In the genomic region with DNA sequence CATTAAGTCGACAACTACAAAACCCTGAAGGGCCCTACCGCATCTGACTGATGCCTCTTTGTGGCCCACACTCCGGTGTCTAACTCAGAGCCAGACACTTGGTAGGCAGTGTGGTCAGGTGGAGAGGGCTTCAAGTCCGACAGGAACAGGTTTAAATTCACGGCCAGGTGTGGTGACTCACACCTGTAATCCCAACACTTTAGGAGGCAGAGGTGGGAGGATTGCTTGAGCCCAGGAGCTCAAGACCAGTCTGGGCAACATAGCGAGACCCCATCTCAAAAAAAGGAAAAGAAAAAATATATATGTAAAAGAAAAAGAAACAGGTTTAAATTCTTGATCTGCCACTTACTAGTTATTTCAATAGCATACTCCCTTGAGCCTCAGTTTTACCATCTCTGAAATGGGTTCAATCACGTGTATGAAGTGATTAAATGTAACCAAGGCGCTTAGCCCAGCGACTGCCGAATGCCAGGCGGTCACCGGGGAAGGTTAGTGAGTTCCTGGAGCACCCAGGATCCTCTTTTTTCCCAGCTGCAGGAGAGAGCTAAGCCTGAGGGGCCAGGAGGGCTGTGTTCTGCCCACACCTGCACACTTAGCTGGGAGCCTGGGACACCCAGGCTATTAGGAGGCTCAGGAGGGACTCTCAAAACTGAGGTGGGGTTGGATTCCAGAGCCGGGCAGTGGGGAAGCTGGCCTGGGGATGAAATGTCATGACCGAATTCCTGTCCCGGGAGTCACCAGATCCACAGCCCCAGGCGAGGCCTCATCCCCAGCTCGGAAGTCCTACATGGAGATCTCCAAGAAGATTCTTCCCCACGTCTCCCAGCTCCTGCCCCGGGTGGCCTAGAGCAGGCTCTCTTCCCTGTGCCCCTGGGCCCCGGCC, we compare ENCODE assay signal across 8 cellular contexts. TPM values are rescaled to one million over a fixed set of nuclear protein-coding genes. Genes with fewer than 3 reads are reported as not detected.
DNase-seq lines count a peak whose midpoint lies in the region; ATAC-seq lines count a peak whose summit lies in the region.

No MANE protein-coding gene starts in this region.

- H3K9me3 Mint-ChIP-seq in T-helper 1 cell treated with Interleukin-12 subunit alpha and Interleukin-12 subunit beta and Interleukin-4 antibody, amounts not matched to agents 30 μg/mL and 1 μg/mL, for 36 hours, result peaks cover 2% of the 10 kb centered on the region

- peaks cover 36% of the 10 kb centered on the region for H3K4me1 Mint-ChIP-seq in T-helper 1 cell treated with Interleukin-12 subunit alpha and Interleukin-12 subunit beta and Interleukin-4 antibody, amounts not matched to agents 30 μg/mL and 1 μg/mL, for 36 hours (ENCODE audit: low read depth)

- peak overlapping the region; percentile 87 for H3K4me3 Mint-ChIP-seq in T-helper 1 cell treated with Interleukin-12 subunit alpha and Interleukin-12 subunit beta and Interleukin-4 antibody, amounts not matched to agents 30 μg/mL and 1 μg/mL, for 36 hours

- peak overlapping the region; percentile 69 for H3K27ac ChIP-seq in substantia nigra (ENCODE audit: low read depth, low read length, poor library complexity, severe bottlenecking)

- intact Hi-C loops in left colon (cut with DNase I, micrococcal nuclease), result loop anchor here in 1 of 2 donors (10.0 kb wide), 1 partner anchor 229 kb away; the partner anchor contains the start of gene TSPAN17

- no peak for DNase-seq in T-helper 1 cell
- DNase-seq in NCI-H460 (ENCODE audit: extremely low read depth, low read depth), result peak; percentile 33
- DNase-seq in cerebellum (ENCODE audit: low spot score), result peak; percentile 36
- no peak for DNase-seq in left colon
- peak in 11 of 49 donors; percentile 14 to 57 (median 36) for DNase-seq in substantia nigra (lab: John Stamatoyannopoulos, UW)
- no peak for DNase-seq in NCI-H1105 treated with DMSO at 0.1 percent for 48 hours (lab: John Stamatoyannopoulos, UW)
- no peak for DNase-seq in NCI-H187 treated with DMSO at 0.1 percent for 48 hours (lab: John Stamatoyannopoulos, UW)

- H3K36me3 Mint-ChIP-seq in T-helper 1 cell treated with Interleukin-12 subunit alpha and Interleukin-12 subunit beta and Interleukin-4 antibody, amounts not matched to agents 30 μg/mL and 1 μg/mL, for 36 hours (ENCODE audit: low read depth), result peaks cover 6% of the 10 kb centered on the region

- peak; percentile 11 for ATAC-seq in left colon

- peaks cover 11% of the 10 kb centered on the region for H3K27me3 Mint-ChIP-seq in T-helper 1 cell treated with Interleukin-12 subunit alpha and Interleukin-12 subunit beta and Interleukin-4 antibody, amounts not matched to agents 30 μg/mL and 1 μg/mL, for 36 hours (ENCODE audit: low read depth)

- H3K27ac Mint-ChIP-seq in T-helper 1 cell treated with Interleukin-12 subunit alpha and Interleukin-12 subunit beta and Interleukin-4 antibody, amounts not matched to agents 30 μg/mL and 1 μg/mL, for 36 hours, result peak overlapping the region; percentile 83

RNA-seq across cellular contexts. Expression of gene CLTB, which starts 0.9 kb away (rescaled TPM):
- 68.2 and 76.0 TPM in 2 replicates for total RNA-seq in NCI-H460 (2014; rRNA removed; shearing (Covaris generic))
- 82.1 and 98.6 TPM in 2 replicates for polyA plus RNA-seq in NCI-H460 (2014; cell fraction: nucleus; rRNA removed)
- total RNA-seq in cerebellum (34.5 TPM), left colon (100 to 1,000 TPM; 279 to 282 TPM)

RNA-seq across cellular contexts. Expression of gene HIGD2A, which starts 26.9 kb away (rescaled TPM):
- 172 and 187 TPM in 2 replicates for total RNA-seq in NCI-H460 (2014; rRNA removed; shearing (Covaris generic))
- polyA plus RNA-seq in NCI-H460 (2014; cell fraction: nucleus; rRNA removed), result 72.6 and 92.1 TPM in 2 replicates
- total RNA-seq in cerebellum (31.9 TPM), left colon (100 to 1,000 TPM; 194 to 226 TPM)

RNA-seq across cellular contexts. Expression of gene NOP16, which starts 27.1 kb away (rescaled TPM):
- 40.8 and 49.4 TPM in 2 replicates for total RNA-seq in NCI-H460 (2014; rRNA removed; shearing (Covaris generic))
- 93.6 and 96.7 TPM in 2 replicates for polyA plus RNA-seq in NCI-H460 (2014; cell fraction: nucleus; rRNA removed)
- 4.9 TPM for total RNA-seq in cerebellum
- 10 to 100 TPM; 15.9 to 24.9 TPM for total RNA-seq in left colon

RNA-seq across cellular contexts. Expression of gene FAF2, which starts 32.7 kb away (rescaled TPM):
- 60.4 and 72.4 TPM in 2 replicates for total RNA-seq in NCI-H460 (2014; rRNA removed; shearing (Covaris generic))
- 29.6 and 37.1 TPM in 2 replicates for polyA plus RNA-seq in NCI-H460 (2014; cell fraction: nucleus; rRNA removed)
- 33.7 TPM for total RNA-seq in cerebellum
- 10 to 100 TPM; 32.6 to 39.1 TPM for total RNA-seq in left colon

RNA-seq across cellular contexts. Expression of gene ARL10, which starts 50.2 kb away (rescaled TPM):
- not detected in 2 replicates for total RNA-seq in NCI-H460 (2014; rRNA removed; shearing (Covaris generic))
- 0.07 TPM in 1 of 2 replicates, not detected in the other for polyA plus RNA-seq in NCI-H460 (2014; cell fraction: nucleus; rRNA removed)
- total RNA-seq in cerebellum (43.6 TPM), left colon (1 to 10 TPM; 1.0 to 1.8 TPM)

Comparison
In these comparisons a context has a peak if more than half of its experiments do, and no peak if none do; other contexts are left out.
1. DNase-seq: peak in NCI-H460 (single experiment) and cerebellum (single experiment); none in T-helper 1 cell (0 of 5), left colon (0 of 2), NCI-H1105 treated with DMSO at 0.1 percent for 48 hours (single experiment) and NCI-H187 treated with DMSO at 0.1 percent for 48 hours (single experiment).